In genomic region chr12:110819646-110820045, GRCh38 we compare ENCODE assay signal across 23 cellular contexts. TPM values are rescaled to one million over a fixed set of nuclear protein-coding genes. Genes with fewer than 3 reads are reported as not detected.
DNase-seq lines count a peak whose midpoint lies in the region; ATAC-seq, FAIRE-seq and TF ChIP-seq lines count a peak whose summit lies in the region.
"Had no signal": no experiment of that assay in that cellular context is flagged by ENCODE, and none has a peak within 500 bp of the region (broad histone marks: within the 10 kb centered on the region; RNA-seq: fewer than 3 reads in every experiment).

No MANE protein-coding gene starts in this region.

- TF ChIP-seq POLR2A in Peyer's patch (IDR thresholded peaks at IDR 0.05): no peak

- H3K4me1 ChIP-seq in Peyer's patch (peaks cover 0 to 4% (median 0%) of the 10 kb centered on the region in 4 donors), small intestine (ENCODE audit: control insufficient read depth in 2 of 2, insufficient read depth in 1 of 2, low read depth in 1 of 2, low read length in 1 of 2) (peaks cover 0 to 2% of the 10 kb centered on the region in 2 donors)
- H3K4me1 ChIP-seq: BE2C had no signal

- H3K27me3 ChIP-seq in Peyer's patch (no peaks in the 10 kb centered on the region), small intestine (ENCODE audit: control insufficient read depth in 2 of 2, insufficient read depth in 2 of 2, low read length in 2 of 2) (no peaks in the 10 kb centered on the region)
- H3K27me3 ChIP-seq: BE2C, BLaER1 had no signal

- DNase-seq in NCI-H69 (lab: John Stamatoyannopoulos, UW): peak; percentile 40
- peak in 1 of 3 donors; percentile 57 for DNase-seq in Peyer's patch
- no peak for DNase-seq in left colon
- peak; percentile 97 for DNase-seq in small intestine
- DNase-seq in kidney tubule cell (ENCODE audit: low spot score): no peak
- no peak for DNase-seq in DMS 273 (lab: John Stamatoyannopoulos, UW; ENCODE audit: unreplicated experiment)
- DNase-seq: 8988T; ACHN; BE2C; C1 segment of cervical spinal cord; CD4-positive, alpha-beta memory T cell; CD4-positive, CD25-positive, alpha-beta regulatory T cell; CD8-positive, alpha-beta memory T cell; COR-L47; DMS79 treated with DMSO at 0.1 percent for 48 hours; GF-D8 had no signal

- H3K4me3 ChIP-seq in Peyer's patch (no peak overlapping the region), small intestine (ENCODE audit: low read depth in 1 of 2, low read length in 2 of 2) (no peak overlapping the region)
- H3K4me3 ChIP-seq: BLaER1 had no signal

- H3K9me3 ChIP-seq in Peyer's patch (no peaks in the 10 kb centered on the region), small intestine (ENCODE audit: control insufficient read depth, low read depth) (no peaks in the 10 kb centered on the region)
- H3K9me3 ChIP-seq: BE2C, BLaER1 had no signal

- ATAC-seq in left colon: peak; percentile 84
- no peak for ATAC-seq in HG02588 (IDR thresholded peaks at IDR 0.05; ENCODE audit: unreplicated experiment)

- H3K36me3 ChIP-seq in Peyer's patch (no peaks in the 10 kb centered on the region), small intestine (ENCODE audit: control insufficient read depth in 2 of 2, insufficient read depth in 2 of 2, low read length in 2 of 2) (no peaks in the 10 kb centered on the region)
- H3K36me3 ChIP-seq: BE2C, BLaER1 had no signal

- H3K27ac ChIP-seq in Peyer's patch (peak overlapping the region in 3 of 4 donors; percentile 18 to 80 (median 72)), small intestine (ENCODE audit: low read depth in 1 of 2, low read length in 1 of 2) (peak overlapping the region; percentile 60 to 84)
- H3K27ac ChIP-seq: BLaER1 had no signal

- TF ChIP-seq CTCF in Peyer's patch (IDR thresholded peaks at IDR 0.05): no peak

- FAIRE-seq in small intestine (lab: Jason Lieb, UNC): no peak
- FAIRE-seq: A204.1, G401.6, GM12891, GM19239 had no signal

- intact Hi-C loops in left colon (cut with DNase I, micrococcal nuclease): no loop called here

- WGBS in small intestine, 3 donors: 23 to 70% (median 37%) methylated on average over 5 of the region's 5 CpGs

RNA-seq across cellular contexts. Expression of gene CCDC63, which starts 27.1 kb away (rescaled TPM):
- total RNA-seq in Peyer's patch (not detected), left colon (not detected)
- polyA plus RNA-seq in small intestine: not detected
- total RNA-seq: CD4-positive, alpha-beta memory T cell; CD4-positive, CD25-positive, alpha-beta regulatory T cell; CD8-positive, alpha-beta memory T cell had no signal
- polyA plus RNA-seq: AG04450; CD4-positive, alpha-beta memory T cell; CD4-positive, CD25-positive, alpha-beta regulatory T cell; CD8-positive, alpha-beta memory T cell had no signal

Comparison
In these comparisons a context has a peak if more than half of its experiments do, and no peak if none do; other contexts are left out.
1. DNase-seq: peak in NCI-H69 (single experiment) and small intestine (single experiment); none in left colon (0 of 2), kidney tubule cell (single experiment) and DMS 273 (single experiment).